1 cellular context compared by ENCODE assay signal in the genomic region with DNA sequence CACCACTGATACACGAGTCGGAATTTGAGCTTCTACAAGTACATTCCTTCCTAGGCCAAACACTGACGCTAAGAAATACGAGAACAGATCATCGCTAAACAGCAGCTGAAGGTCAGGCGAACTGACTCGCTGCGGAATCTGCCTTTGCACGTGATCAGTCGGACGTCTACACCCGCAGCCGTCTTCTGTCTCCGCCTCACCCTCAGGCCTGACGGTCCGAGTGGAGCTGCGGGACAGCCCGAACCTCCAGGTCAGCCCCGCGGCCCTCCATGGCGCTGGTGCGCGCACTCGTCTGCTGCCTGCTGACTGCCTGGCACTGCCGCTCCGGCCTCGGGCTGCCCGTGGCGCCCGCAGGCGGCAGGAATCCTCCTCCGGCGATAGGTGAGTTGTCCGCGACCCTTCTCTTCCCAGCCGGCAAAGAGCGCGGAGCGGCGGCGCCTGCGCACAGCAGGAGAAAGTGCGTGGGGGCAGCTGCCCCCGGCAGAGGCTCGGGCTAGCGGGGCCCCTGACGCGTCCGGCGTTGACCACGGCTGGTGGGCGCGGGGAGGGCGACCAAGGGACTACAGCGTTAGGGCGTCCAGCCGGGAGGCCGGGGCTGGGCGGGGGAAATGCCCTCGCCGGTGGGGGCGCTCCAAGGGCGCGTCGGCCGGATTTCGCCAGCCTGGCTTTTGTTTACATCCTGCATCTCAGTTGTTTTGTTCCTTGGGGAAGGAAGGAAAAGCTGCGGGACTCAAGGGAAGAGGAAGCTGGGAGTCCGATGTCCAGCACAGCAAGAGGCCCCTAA.
TF ChIP-seq lines count a peak whose summit lies in the region.

A gene with protein sequence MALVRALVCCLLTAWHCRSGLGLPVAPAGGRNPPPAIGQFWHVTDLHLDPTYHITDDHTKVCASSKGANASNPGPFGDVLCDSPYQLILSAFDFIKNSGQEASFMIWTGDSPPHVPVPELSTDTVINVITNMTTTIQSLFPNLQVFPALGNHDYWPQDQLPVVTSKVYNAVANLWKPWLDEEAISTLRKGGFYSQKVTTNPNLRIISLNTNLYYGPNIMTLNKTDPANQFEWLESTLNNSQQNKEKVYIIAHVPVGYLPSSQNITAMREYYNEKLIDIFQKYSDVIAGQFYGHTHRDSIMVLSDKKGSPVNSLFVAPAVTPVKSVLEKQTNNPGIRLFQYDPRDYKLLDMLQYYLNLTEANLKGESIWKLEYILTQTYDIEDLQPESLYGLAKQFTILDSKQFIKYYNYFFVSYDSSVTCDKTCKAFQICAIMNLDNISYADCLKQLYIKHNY (plus strand): TSS at position 181 of the 784 bp plus-strand sequence. CDS start 89 bp downstream, at position 270.

TF ChIP-seq in HepG2, 621 proteins besides CTCF, POLR2A, EP300 and RAD21 (continued from another document and continues in another):
- TF ChIP-seq, protein P1, sequence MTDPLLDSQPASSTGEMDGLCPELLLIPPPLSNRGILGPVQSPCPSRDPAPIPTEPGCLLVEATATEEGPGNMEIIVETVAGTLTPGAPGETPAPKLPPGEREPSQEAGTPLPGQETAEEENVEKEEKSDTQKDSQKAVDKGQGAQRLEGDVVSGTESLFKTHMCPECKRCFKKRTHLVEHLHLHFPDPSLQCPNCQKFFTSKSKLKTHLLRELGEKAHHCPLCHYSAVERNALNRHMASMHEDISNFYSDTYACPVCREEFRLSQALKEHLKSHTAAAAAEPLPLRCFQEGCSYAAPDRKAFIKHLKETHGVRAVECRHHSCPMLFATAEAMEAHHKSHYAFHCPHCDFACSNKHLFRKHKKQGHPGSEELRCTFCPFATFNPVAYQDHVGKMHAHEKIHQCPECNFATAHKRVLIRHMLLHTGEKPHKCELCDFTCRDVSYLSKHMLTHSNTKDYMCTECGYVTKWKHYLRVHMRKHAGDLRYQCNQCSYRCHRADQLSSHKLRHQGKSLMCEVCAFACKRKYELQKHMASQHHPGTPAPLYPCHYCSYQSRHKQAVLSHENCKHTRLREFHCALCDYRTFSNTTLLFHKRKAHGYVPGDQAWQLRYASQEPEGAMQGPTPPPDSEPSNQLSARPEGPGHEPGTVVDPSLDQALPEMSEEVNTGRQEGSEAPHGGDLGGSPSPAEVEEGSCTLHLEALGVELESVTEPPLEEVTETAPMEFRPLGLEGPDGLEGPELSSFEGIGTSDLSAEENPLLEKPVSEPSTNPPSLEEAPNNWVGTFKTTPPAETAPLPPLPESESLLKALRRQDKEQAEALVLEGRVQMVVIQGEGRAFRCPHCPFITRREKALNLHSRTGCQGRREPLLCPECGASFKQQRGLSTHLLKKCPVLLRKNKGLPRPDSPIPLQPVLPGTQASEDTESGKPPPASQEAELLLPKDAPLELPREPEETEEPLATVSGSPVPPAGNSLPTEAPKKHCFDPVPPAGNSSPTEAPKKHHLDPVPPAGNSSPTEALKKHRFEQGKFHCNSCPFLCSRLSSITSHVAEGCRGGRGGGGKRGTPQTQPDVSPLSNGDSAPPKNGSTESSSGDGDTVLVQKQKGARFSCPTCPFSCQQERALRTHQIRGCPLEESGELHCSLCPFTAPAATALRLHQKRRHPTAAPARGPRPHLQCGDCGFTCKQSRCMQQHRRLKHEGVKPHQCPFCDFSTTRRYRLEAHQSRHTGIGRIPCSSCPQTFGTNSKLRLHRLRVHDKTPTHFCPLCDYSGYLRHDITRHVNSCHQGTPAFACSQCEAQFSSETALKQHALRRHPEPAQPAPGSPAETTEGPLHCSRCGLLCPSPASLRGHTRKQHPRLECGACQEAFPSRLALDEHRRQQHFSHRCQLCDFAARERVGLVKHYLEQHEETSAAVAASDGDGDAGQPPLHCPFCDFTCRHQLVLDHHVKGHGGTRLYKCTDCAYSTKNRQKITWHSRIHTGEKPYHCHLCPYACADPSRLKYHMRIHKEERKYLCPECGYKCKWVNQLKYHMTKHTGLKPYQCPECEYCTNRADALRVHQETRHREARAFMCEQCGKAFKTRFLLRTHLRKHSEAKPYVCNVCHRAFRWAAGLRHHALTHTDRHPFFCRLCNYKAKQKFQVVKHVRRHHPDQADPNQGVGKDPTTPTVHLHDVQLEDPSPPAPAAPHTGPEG (CRISPR knock-in tag; IDR thresholded peaks at IDR 0.05) = peak; percentile 93; the same call in 1 of the 2 replicates
- no peak for TF ChIP-seq HDAC6 (IDR thresholded peaks at IDR 0.05; ENCODE audit: low read depth, low read length)
- TF ChIP-seq MEF2D (CRISPR knock-in tag; IDR thresholded peaks at IDR 0.05) = peak; percentile 53; the same call in 1 of the 2 replicates
- TF ChIP-seq PHF8 (CRISPR knock-in tag; IDR thresholded peaks at IDR 0.05) = peak; percentile 90
- TF ChIP-seq ARNT2 (CRISPR knock-in tag; IDR thresholded peaks at IDR 0.05; ENCODE audit: low read depth) = peak; percentile 79; the same call in 1 of the 2 replicates
- no peak for TF ChIP-seq CENPX (CRISPR knock-in tag; IDR thresholded peaks at IDR 0.05)
- TF ChIP-seq, protein P2, sequence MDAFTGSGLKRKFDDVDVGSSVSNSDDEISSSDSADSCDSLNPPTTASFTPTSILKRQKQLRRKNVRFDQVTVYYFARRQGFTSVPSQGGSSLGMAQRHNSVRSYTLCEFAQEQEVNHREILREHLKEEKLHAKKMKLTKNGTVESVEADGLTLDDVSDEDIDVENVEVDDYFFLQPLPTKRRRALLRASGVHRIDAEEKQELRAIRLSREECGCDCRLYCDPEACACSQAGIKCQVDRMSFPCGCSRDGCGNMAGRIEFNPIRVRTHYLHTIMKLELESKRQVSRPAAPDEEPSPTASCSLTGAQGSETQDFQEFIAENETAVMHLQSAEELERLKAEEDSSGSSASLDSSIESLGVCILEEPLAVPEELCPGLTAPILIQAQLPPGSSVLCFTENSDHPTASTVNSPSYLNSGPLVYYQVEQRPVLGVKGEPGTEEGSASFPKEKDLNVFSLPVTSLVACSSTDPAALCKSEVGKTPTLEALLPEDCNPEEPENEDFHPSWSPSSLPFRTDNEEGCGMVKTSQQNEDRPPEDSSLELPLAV (CRISPR knock-in tag; conservative IDR thresholded peaks at IDR 0.05; ENCODE audit: low read depth) = no peak; the same call in 1 of the 2 replicates
- TF ChIP-seq, protein P3, sequence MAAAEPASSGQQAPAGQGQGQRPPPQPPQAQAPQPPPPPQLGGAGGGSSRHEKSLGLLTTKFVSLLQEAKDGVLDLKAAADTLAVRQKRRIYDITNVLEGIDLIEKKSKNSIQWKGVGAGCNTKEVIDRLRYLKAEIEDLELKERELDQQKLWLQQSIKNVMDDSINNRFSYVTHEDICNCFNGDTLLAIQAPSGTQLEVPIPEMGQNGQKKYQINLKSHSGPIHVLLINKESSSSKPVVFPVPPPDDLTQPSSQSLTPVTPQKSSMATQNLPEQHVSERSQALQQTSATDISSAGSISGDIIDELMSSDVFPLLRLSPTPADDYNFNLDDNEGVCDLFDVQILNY (CRISPR knock-in tag; conservative IDR thresholded peaks at IDR 0.05) = no peak; the same call in 1 of the 2 replicates
- TF ChIP-seq, protein P4, sequence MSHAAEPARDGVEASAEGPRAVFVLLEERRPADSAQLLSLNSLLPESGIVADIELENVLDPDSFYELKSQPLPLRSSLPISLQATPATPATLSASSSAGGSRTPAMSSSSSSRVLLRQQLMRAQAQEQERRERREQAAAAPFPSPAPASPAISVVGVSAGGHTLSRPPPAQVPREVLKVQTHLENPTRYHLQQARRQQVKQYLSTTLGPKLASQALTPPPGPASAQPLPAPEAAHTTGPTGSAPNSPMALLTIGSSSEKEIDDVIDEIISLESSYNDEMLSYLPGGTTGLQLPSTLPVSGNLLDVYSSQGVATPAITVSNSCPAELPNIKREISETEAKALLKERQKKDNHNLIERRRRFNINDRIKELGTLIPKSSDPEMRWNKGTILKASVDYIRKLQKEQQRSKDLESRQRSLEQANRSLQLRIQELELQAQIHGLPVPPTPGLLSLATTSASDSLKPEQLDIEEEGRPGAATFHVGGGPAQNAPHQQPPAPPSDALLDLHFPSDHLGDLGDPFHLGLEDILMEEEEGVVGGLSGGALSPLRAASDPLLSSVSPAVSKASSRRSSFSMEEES (CRISPR knock-in tag; IDR thresholded peaks at IDR 0.05) = no peak; the same call in 1 of the 2 replicates
- TF ChIP-seq TSC22D2 (CRISPR knock-in tag; IDR thresholded peaks at IDR 0.05; ENCODE audit: borderline replicate concordance) = peak; percentile 41; the same call in 1 of the 2 replicates
- TF ChIP-seq ZNF782 (CRISPR knock-in tag; IDR thresholded peaks at IDR 0.05; ENCODE audit: borderline replicate concordance) = peak; percentile 97
- peak; percentile 73 for TF ChIP-seq BRD4 (CRISPR knock-in tag; IDR thresholded peaks at IDR 0.05)
- no peak for TF ChIP-seq LCORL (IDR thresholded peaks at IDR 0.05)
- peak; percentile 98 for TF ChIP-seq LCORL (CRISPR knock-in tag; IDR thresholded peaks at IDR 0.05)
- no peak for TF ChIP-seq NFE2L2 (IDR thresholded peaks at IDR 0.05; ENCODE audit: low read length)
- TF ChIP-seq NFKBIZ (CRISPR knock-in tag; IDR thresholded peaks at IDR 0.05) = peak; percentile 83; the same call in 1 of the 2 replicates
- TF ChIP-seq, protein P5, sequence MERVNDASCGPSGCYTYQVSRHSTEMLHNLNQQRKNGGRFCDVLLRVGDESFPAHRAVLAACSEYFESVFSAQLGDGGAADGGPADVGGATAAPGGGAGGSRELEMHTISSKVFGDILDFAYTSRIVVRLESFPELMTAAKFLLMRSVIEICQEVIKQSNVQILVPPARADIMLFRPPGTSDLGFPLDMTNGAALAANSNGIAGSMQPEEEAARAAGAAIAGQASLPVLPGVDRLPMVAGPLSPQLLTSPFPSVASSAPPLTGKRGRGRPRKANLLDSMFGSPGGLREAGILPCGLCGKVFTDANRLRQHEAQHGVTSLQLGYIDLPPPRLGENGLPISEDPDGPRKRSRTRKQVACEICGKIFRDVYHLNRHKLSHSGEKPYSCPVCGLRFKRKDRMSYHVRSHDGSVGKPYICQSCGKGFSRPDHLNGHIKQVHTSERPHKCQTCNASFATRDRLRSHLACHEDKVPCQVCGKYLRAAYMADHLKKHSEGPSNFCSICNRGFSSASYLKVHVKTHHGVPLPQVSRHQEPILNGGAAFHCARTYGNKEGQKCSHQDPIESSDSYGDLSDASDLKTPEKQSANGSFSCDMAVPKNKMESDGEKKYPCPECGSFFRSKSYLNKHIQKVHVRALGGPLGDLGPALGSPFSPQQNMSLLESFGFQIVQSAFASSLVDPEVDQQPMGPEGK (CRISPR knock-in tag; IDR thresholded peaks at IDR 0.05) = peak; percentile 99
- 0 out of 2 replicates have a peak, but pooled peaks have one; percentile 37 for TF ChIP-seq GABPA (IDR thresholded peaks at IDR 0.05; ENCODE audit: low read depth, low read length)
- TF ChIP-seq GABPA (CRISPR knock-in tag; IDR thresholded peaks at IDR 0.05; ENCODE audit: low read depth) = peak; percentile 75
- no peak for TF ChIP-seq ZNF329 (CRISPR knock-in tag; IDR thresholded peaks at IDR 0.05; ENCODE audit: low read depth)
- TF ChIP-seq, protein P6, sequence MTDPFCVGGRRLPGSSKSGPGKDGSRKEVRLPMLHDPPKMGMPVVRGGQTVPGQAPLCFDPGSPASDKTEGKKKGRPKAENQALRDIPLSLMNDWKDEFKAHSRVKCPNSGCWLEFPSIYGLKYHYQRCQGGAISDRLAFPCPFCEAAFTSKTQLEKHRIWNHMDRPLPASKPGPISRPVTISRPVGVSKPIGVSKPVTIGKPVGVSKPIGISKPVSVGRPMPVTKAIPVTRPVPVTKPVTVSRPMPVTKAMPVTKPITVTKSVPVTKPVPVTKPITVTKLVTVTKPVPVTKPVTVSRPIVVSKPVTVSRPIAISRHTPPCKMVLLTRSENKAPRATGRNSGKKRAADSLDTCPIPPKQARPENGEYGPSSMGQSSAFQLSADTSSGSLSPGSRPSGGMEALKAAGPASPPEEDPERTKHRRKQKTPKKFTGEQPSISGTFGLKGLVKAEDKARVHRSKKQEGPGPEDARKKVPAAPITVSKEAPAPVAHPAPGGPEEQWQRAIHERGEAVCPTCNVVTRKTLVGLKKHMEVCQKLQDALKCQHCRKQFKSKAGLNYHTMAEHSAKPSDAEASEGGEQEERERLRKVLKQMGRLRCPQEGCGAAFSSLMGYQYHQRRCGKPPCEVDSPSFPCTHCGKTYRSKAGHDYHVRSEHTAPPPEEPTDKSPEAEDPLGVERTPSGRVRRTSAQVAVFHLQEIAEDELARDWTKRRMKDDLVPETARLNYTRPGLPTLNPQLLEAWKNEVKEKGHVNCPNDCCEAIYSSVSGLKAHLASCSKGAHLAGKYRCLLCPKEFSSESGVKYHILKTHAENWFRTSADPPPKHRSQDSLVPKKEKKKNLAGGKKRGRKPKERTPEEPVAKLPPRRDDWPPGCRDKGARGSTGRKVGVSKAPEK (CRISPR knock-in tag; IDR thresholded peaks at IDR 0.05; ENCODE audit: borderline replicate concordance) = 0 out of 2 replicates have a peak, but pooled peaks have one; percentile 23
- TF ChIP-seq, protein P7, sequence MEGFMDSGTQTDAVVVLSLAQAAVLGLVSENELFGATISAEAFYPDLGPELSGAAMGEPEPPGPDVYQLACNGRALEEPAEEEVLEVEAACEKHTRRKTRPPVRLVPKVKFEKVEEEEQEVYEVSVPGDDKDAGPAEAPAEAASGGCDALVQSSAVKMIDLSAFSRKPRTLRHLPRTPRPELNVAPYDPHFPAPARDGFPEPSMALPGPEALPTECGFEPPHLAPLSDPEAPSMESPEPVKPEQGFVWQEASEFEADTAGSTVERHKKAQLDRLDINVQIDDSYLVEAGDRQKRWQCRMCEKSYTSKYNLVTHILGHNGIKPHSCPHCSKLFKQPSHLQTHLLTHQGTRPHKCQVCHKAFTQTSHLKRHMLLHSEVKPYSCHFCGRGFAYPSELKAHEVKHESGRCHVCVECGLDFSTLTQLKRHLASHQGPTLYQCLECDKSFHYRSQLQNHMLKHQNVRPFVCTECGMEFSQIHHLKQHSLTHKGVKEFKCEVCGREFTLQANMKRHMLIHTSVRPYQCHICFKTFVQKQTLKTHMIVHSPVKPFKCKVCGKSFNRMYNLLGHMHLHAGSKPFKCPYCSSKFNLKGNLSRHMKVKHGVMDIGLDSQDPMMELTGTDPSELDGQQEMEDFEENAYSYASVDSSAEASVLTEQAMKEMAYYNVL (CRISPR knock-in tag; IDR thresholded peaks at IDR 0.05; ENCODE audit: borderline replicate concordance) = peak; percentile 78; the same call in 1 of the 2 replicates
- TF ChIP-seq HNF4A (CRISPR knock-in tag; IDR thresholded peaks at IDR 0.05) = peak; percentile 64
- TF ChIP-seq ATAD3A (CRISPR knock-in tag; IDR thresholded peaks at IDR 0.05) = 0 out of 2 replicates have a peak, but pooled peaks have one; percentile 21
- peak; percentile 96 for TF ChIP-seq MEIS1 (CRISPR knock-in tag; IDR thresholded peaks at IDR 0.05; ENCODE audit: borderline replicate concordance)
- peak; percentile 70; the same call in 1 of the 2 replicates for TF ChIP-seq AKAP8 (CRISPR knock-in tag; IDR thresholded peaks at IDR 0.05)
- peak; percentile 60; the same call in 1 of the 2 replicates for TF ChIP-seq NR2C2 (CRISPR knock-in tag; IDR thresholded peaks at IDR 0.05; ENCODE audit: borderline replicate concordance)
- TF ChIP-seq ZNF121 (CRISPR knock-in tag; IDR thresholded peaks at IDR 0.05) = peak; percentile 82
- peak; percentile 97 for TF ChIP-seq ZNF337 (CRISPR knock-in tag; IDR thresholded peaks at IDR 0.05; ENCODE audit: borderline replicate concordance, low read depth)
- peak; percentile 84 for TF ChIP-seq MED1 (CRISPR knock-in tag; IDR thresholded peaks at IDR 0.05)
- TF ChIP-seq ZNF460 (CRISPR knock-in tag; IDR thresholded peaks at IDR 0.05; ENCODE audit: borderline replicate concordance) = peak; percentile 21; the same call in 1 of the 2 replicates
- TF ChIP-seq, protein P8, sequence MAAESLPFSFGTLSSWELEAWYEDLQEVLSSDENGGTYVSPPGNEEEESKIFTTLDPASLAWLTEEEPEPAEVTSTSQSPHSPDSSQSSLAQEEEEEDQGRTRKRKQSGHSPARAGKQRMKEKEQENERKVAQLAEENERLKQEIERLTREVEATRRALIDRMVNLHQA (CRISPR knock-in tag; IDR thresholded peaks at IDR 0.05) = peak; percentile 29; the same call in 1 of the 2 replicates
- TF ChIP-seq, protein P9, sequence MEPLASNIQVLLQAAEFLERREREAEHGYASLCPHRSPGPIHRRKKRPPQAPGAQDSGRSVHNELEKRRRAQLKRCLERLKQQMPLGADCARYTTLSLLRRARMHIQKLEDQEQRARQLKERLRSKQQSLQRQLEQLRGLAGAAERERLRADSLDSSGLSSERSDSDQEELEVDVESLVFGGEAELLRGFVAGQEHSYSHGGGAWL (CRISPR knock-in tag; IDR thresholded peaks at IDR 0.05) = peak; percentile 94
- peak; percentile 96; the same call in 1 of the 2 replicates for TF ChIP-seq ZSCAN30 (CRISPR knock-in tag; IDR thresholded peaks at IDR 0.05)
